30 cellular contexts compared by ENCODE assay signal in the genomic region with DNA sequence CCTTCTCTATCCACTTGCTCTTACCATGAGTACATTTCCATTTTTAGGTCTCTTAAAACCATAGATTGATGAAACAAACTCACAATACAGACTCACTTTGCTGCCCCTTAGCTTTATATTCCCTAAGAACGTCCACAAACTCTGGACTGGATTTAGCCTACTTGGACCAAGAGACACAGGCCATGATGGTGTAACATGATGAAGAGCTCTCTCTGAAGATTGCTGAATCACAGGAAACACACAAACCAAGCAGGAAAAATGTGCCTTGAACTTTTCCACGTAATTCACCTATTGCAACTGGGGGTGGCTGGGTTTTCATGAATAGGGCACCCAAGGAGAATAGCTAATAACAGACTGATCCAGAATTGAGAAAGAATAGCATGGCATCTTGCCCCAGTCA.
"Had no signal": no experiment of that assay in that cellular context is flagged by ENCODE, and none has a peak within 500 bp of the region (broad histone marks: within the 10 kb centered on the region; RNA-seq: fewer than 3 reads in every experiment).

No MANE protein-coding gene starts in this region.

- H3K4me3 ChIP-seq: coronary artery, gastrocnemius medialis, heart left ventricle, lung, pancreas, right atrium auricular region, sigmoid colon, thoracic aorta, tibial nerve, upper lobe of left lung, uterus had no signal

- H3K36me3 ChIP-seq: gastrocnemius medialis, heart left ventricle, neutrophil, pancreas, right atrium auricular region, sigmoid colon, thoracic aorta, tibial nerve, upper lobe of left lung, uterus had no signal

- ATAC-seq: effector memory CD8-positive, alpha-beta T cell; esophagus mucosa; gastrocnemius medialis; left colon; left ventricle myocardium superior; natural killer cell; pancreas; stimulated activated effector memory CD8-positive, alpha-beta T cell treated with anti-CD3 and anti-CD28 coated beads, Interleukin-12 subunit alpha, Interleukin-12 subunit beta, amount 100 ng/mL, for 72 hours had no signal

- H3K4me3 Mint-ChIP-seq: central memory CD8-positive, alpha-beta T cell; effector memory CD8-positive, alpha-beta T cell; memory B cell; natural killer cell; stimulated activated effector memory CD8-positive, alpha-beta T cell treated with anti-CD3 and anti-CD28 coated beads, Interleukin-12 subunit alpha, Interleukin-12 subunit beta, amount 100 ng/mL, for 72 hours had no signal

- H3K36me3 Mint-ChIP-seq: memory B cell; natural killer cell; stimulated activated effector memory CD8-positive, alpha-beta T cell treated with anti-CD3 and anti-CD28 coated beads, Interleukin-12 subunit alpha, Interleukin-12 subunit beta, amount 100 ng/mL, for 72 hours had no signal

- H3K9me3 Mint-ChIP-seq: central memory CD8-positive, alpha-beta T cell; effector memory CD8-positive, alpha-beta T cell; memory B cell; natural killer cell; stimulated activated effector memory CD8-positive, alpha-beta T cell treated with anti-CD3 and anti-CD28 coated beads, Interleukin-12 subunit alpha, Interleukin-12 subunit beta, amount 100 ng/mL, for 72 hours had no signal

- H3K9me3 ChIP-seq: gastrocnemius medialis, heart left ventricle, neutrophil, right atrium auricular region, sigmoid colon, thoracic aorta, tibial nerve, upper lobe of left lung, uterus had no signal

- DNase-seq: effector memory CD8-positive, alpha-beta T cell; foreskin fibroblast; gastrocnemius medialis; heart left ventricle; hippocampal formation; islet precursor cell; kidney glomerular epithelial cell; left colon; left ventricle myocardium superior; natural killer cell; pancreas; sigmoid colon; stimulated activated CD4-positive, alpha-beta T cell treated with anti-CD3 and anti-CD28 coated beads, Interleukin-2, amount 100 ng/mL, for 24 hours; stimulated activated CD4-positive, alpha-beta T cell treated with anti-CD3 and anti-CD28 coated beads, Interleukin-4, amount 100 ng/mL, for 24 hours; stimulated activated naive CD4-positive, alpha-beta T cell treated with Interleukin-2 at 50 U/mL for 16 hours; substantia nigra; upper lobe of left lung; uterus had no signal

- H3K4me1 ChIP-seq: gastrocnemius medialis, heart left ventricle, right atrium auricular region, sigmoid colon, tibial nerve, upper lobe of left lung, uterus had no signal

- H3K27me3 ChIP-seq: gastrocnemius medialis, heart left ventricle, neutrophil, pancreas, right atrium auricular region, sigmoid colon, tibial nerve, upper lobe of left lung, uterus had no signal

- H3K27ac Mint-ChIP-seq: effector memory CD8-positive, alpha-beta T cell; memory B cell; natural killer cell; progenitor cell of endocrine pancreas; stimulated activated effector memory CD8-positive, alpha-beta T cell treated with anti-CD3 and anti-CD28 coated beads, Interleukin-12 subunit alpha, Interleukin-12 subunit beta, amount 100 ng/mL, for 72 hours had no signal

- H3K27me3 Mint-ChIP-seq: progenitor cell of endocrine pancreas had no signal

- FAIRE-seq: pancreas had no signal

- H3K4me1 Mint-ChIP-seq: central memory CD8-positive, alpha-beta T cell; memory B cell; natural killer cell; stimulated activated effector memory CD8-positive, alpha-beta T cell treated with anti-CD3 and anti-CD28 coated beads, Interleukin-12 subunit alpha, Interleukin-12 subunit beta, amount 100 ng/mL, for 72 hours had no signal

- H3K27ac ChIP-seq: coronary artery, epithelial cell of prostate, gastrocnemius medialis, neutrophil, pancreas, right atrium auricular region, sigmoid colon, thoracic aorta, tibial nerve, upper lobe of left lung, uterus had no signal
